Comparison of ENCODE assay signal across 1 cellular context in the genomic region with DNA sequence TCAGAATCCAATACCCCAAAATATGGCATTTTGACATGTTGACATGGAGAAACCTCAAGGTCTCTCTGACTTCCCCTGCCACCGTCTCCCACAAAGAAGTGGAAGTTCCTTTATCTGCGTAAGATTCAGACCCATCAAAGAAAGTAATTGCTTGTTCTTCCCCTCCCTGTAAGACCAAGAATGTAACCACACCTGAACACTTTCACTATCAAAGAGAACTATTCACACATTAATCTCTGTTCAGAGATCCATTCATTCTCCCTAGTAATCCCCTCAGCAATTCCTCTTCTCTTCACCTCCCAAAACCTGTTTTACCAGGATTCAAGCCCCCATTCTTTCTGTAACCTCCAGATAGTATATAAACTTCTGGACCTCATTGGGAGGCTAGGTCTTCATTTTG.
TF ChIP-seq lines count a peak whose summit lies in the region.

No MANE protein-coding gene starts in this region.

TF ChIP-seq in WTC11, 78 proteins besides CTCF, POLR2A, EP300 and RAD21 (continued from another document):
- TF ChIP-seq, protein P1, sequence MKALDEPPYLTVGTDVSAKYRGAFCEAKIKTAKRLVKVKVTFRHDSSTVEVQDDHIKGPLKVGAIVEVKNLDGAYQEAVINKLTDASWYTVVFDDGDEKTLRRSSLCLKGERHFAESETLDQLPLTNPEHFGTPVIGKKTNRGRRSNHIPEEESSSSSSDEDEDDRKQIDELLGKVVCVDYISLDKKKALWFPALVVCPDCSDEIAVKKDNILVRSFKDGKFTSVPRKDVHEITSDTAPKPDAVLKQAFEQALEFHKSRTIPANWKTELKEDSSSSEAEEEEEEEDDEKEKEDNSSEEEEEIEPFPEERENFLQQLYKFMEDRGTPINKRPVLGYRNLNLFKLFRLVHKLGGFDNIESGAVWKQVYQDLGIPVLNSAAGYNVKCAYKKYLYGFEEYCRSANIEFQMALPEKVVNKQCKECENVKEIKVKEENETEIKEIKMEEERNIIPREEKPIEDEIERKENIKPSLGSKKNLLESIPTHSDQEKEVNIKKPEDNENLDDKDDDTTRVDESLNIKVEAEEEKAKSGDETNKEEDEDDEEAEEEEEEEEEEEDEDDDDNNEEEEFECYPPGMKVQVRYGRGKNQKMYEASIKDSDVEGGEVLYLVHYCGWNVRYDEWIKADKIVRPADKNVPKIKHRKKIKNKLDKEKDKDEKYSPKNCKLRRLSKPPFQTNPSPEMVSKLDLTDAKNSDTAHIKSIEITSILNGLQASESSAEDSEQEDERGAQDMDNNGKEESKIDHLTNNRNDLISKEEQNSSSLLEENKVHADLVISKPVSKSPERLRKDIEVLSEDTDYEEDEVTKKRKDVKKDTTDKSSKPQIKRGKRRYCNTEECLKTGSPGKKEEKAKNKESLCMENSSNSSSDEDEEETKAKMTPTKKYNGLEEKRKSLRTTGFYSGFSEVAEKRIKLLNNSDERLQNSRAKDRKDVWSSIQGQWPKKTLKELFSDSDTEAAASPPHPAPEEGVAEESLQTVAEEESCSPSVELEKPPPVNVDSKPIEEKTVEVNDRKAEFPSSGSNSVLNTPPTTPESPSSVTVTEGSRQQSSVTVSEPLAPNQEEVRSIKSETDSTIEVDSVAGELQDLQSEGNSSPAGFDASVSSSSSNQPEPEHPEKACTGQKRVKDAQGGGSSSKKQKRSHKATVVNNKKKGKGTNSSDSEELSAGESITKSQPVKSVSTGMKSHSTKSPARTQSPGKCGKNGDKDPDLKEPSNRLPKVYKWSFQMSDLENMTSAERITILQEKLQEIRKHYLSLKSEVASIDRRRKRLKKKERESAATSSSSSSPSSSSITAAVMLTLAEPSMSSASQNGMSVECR (CRISPR knock-in tag; IDR thresholded peaks at IDR 0.05; ENCODE audit: borderline replicate concordance) = no peak
- TF ChIP-seq HMGA2 (CRISPR knock-in tag; IDR thresholded peaks at IDR 0.05) = no peak
